ENCODE assay signal across 16 cellular contexts in genomic region chr10:72270607-72271281, GRCh38. TPM values are rescaled to one million over a fixed set of nuclear protein-coding genes. Genes with fewer than 3 reads are reported as not detected.
DNase-seq lines count a peak whose midpoint lies in the region; ATAC-seq, FAIRE-seq and TF ChIP-seq lines count a peak whose summit lies in the region.
"Had no signal": no experiment of that assay in that cellular context is flagged by ENCODE, and none has a peak within 500 bp of the region (broad histone marks: within the 10 kb centered on the region; RNA-seq: fewer than 3 reads in every experiment).

No MANE protein-coding gene starts in this region.

- H3K9me3 ChIP-seq in H9 (ENCODE audit: control insufficient read depth, low read depth, low read length) (no peaks in the 10 kb centered on the region), neural progenitor cell (ENCODE audit: low read depth) (no peaks in the 10 kb centered on the region)
- H3K9me3 ChIP-seq: thoracic aorta had no signal

- H3K27ac ChIP-seq in H9 (ENCODE audit: insufficient read length, low read depth, low read length) (no peak overlapping the region), neural progenitor cell (no peak overlapping the region)
- H3K27ac ChIP-seq: 22Rv1, KMS-11, thoracic aorta had no signal

- FAIRE-seq in bronchial epithelial cell (lab: Jason Lieb, UNC), result no peak
- FAIRE-seq: GM12878 had no signal

- H2BK15ac ChIP-seq in H9 (ENCODE audit: low read depth, low read length), result no peak overlapping the region

- no peak for ATAC-seq in HG03025 (IDR thresholded peaks at IDR 0.05; ENCODE audit: low FRiP score, unreplicated experiment)
- ATAC-seq in GM18511 (IDR thresholded peaks at IDR 0.05; ENCODE audit: unreplicated experiment), result no peak
- ATAC-seq: GM12878, sciatic nerve had no signal

- H2AFZ ChIP-seq in H9 (ENCODE audit: low read length) (no peak overlapping the region), neural progenitor cell (replicated peaks) (no peak overlapping the region)

- no peak overlapping the region for H2BK20ac ChIP-seq in H9 (ENCODE audit: low read depth, low read length, poor library complexity, severe bottlenecking)

- H4K20me1 ChIP-seq in H9 (ENCODE audit: control insufficient read depth, insufficient read depth, insufficient read length) (no peaks in the 10 kb centered on the region), neural progenitor cell (ENCODE audit: low read depth) (peaks cover 20% of the 10 kb centered on the region)

- H3K36me3 ChIP-seq in bronchial epithelial cell (ENCODE audit: control insufficient read depth, insufficient read depth, low read length) (peaks cover 18% of the 10 kb centered on the region), neural progenitor cell (peaks cover 5% of the 10 kb centered on the region)
- H3K36me3 ChIP-seq: thoracic aorta had no signal

- H3K9me3 Mint-ChIP-seq in T-helper 1 cell treated with Interleukin-12 subunit alpha and Interleukin-12 subunit beta and Interleukin-4 antibody, amounts not matched to agents 30 μg/mL and 1 μg/mL, for 36 hours, result no peaks in the 10 kb centered on the region
- H3K9me3 Mint-ChIP-seq in H9, result peaks cover 0 to 5% of the 10 kb centered on the region in 2 experiments; a peak in 1 of 5 replicates
- peaks cover 2% of the 10 kb centered on the region for H3K9me3 Mint-ChIP-seq in neural progenitor cell
- H3K9me3 Mint-ChIP-seq: T-helper 2 cell treated with Interferon-gamma antibody and Interleukin-4, amounts not matched to agents 5 μg/mL and 100 μg/mL, for 36 hours had no signal

- no peak overlapping the region for H3K4me3 ChIP-seq in bronchial epithelial cell (ENCODE audit: low read depth, low read length)
- no peak overlapping the region for H3K4me3 ChIP-seq in neural progenitor cell
- H3K4me3 ChIP-seq: GM12878, thoracic aorta had no signal

- peaks cover 65% of the 10 kb centered on the region for H3F3A ChIP-seq in neural progenitor cell (ENCODE audit: low read depth)

- DNase-seq in T-helper 1 cell (no peak), H9 (no peak), bronchial epithelial cell (ENCODE audit: low read depth) (peak; percentile 45), neural progenitor cell (ENCODE audit: low spot score) (no peak), foreskin melanocyte (no peak)
- DNase-seq: anterior cingulate cortex, NCI-H2081 treated with DMSO at 0.1 percent for 48 hours had no signal

- no peak overlapping the region for H3T11ph ChIP-seq in H9 (ENCODE audit: low read length)

- H3K36me3 Mint-ChIP-seq in T-helper 1 cell treated with Interleukin-12 subunit alpha and Interleukin-12 subunit beta and Interleukin-4 antibody, amounts not matched to agents 30 μg/mL and 1 μg/mL, for 36 hours (ENCODE audit: low read depth), result peaks cover 17% of the 10 kb centered on the region
- H3K36me3 Mint-ChIP-seq in H9 (ENCODE audit: insufficient read depth in 1 of 3, low read depth in 3 of 3) (peaks cover 10 to 18% (median 13%) of the 10 kb centered on the region in 3 experiments), neural progenitor cell (peaks cover 10% of the 10 kb centered on the region)

- H3K4me1 ChIP-seq in H9 (ENCODE audit: insufficient read depth, low read length) (peaks cover 6% of the 10 kb centered on the region; the same call in 1 of the 2 replicates), neural progenitor cell (peaks cover 28% of the 10 kb centered on the region)

- H3K56ac ChIP-seq in H9 (ENCODE audit: insufficient read length, low read depth, low read length), result no peak overlapping the region

- H3K27me3 Mint-ChIP-seq in T-helper 1 cell treated with Interleukin-12 subunit alpha and Interleukin-12 subunit beta and Interleukin-4 antibody, amounts not matched to agents 30 μg/mL and 1 μg/mL, for 36 hours (ENCODE audit: low read depth), result no peaks in the 10 kb centered on the region
- peaks cover 4% of the 10 kb centered on the region for H3K27me3 Mint-ChIP-seq in H9 (ENCODE audit: low read depth)
- peaks cover 13% of the 10 kb centered on the region for H3K27me3 Mint-ChIP-seq in neural progenitor cell (ENCODE audit: insufficient read depth, low read depth)

- no peak overlapping the region for H3K23ac ChIP-seq in H9 (ENCODE audit: insufficient read length, low read depth, low read length)

- no peak overlapping the region for H4K8ac ChIP-seq in H9 (replicated peaks; ENCODE audit: insufficient read length, low read depth, low read length)

- H2BK12ac ChIP-seq in H9 (ENCODE audit: insufficient read length, low read depth, low read length), result no peak overlapping the region

- H2BK120ac ChIP-seq in H9 (ENCODE audit: low read depth, low read length, poor library complexity, severe bottlenecking), result no peak overlapping the region

- TF ChIP-seq CTCF in H9 (conservative IDR thresholded peaks at IDR 0.05), result no peak
- TF ChIP-seq CTCF in bronchial epithelial cell (IDR thresholded peaks at IDR 0.05; ENCODE audit: insufficient read depth, low read length, severe bottlenecking), result no peak
- no peak for TF ChIP-seq CTCF in neural progenitor cell (IDR thresholded peaks at IDR 0.05)

- no peak overlapping the region for H4K91ac ChIP-seq in H9 (ENCODE audit: insufficient read length, low read depth, low read length)

- peaks cover 33% of the 10 kb centered on the region for H3K4me1 Mint-ChIP-seq in T-helper 1 cell treated with Interleukin-12 subunit alpha and Interleukin-12 subunit beta and Interleukin-4 antibody, amounts not matched to agents 30 μg/mL and 1 μg/mL, for 36 hours (ENCODE audit: low read depth)
- H3K4me1 Mint-ChIP-seq in H9 (peaks cover 42 to 44% of the 10 kb centered on the region in 2 experiments), neural progenitor cell (peaks cover 44% of the 10 kb centered on the region)

- H3K27me3 ChIP-seq in H9 (ENCODE audit: insufficient read depth, low read length) (no peaks in the 10 kb centered on the region), bronchial epithelial cell (ENCODE audit: control insufficient read depth, insufficient read depth, low read length) (no peaks in the 10 kb centered on the region), neural progenitor cell (no peaks in the 10 kb centered on the region)

- H2BK5ac ChIP-seq in H9 (ENCODE audit: insufficient read length, low read length), result no peak overlapping the region

- H3K23me2 ChIP-seq in H9 (ENCODE audit: insufficient read length, low read depth, low read length, poor library complexity, severe bottlenecking), result peaks cover 25% of the 10 kb centered on the region

- H4K5ac ChIP-seq in H9 (ENCODE audit: insufficient read length, low read depth, low read length), result no peak overlapping the region

- H3K27ac Mint-ChIP-seq in T-helper 1 cell treated with Interleukin-12 subunit alpha and Interleukin-12 subunit beta and Interleukin-4 antibody, amounts not matched to agents 30 μg/mL and 1 μg/mL, for 36 hours, result peak overlapping the region; percentile 33
- H3K27ac Mint-ChIP-seq in H9 (peak overlapping the region in 2 of 3 experiments; percentile 67 to 87; a peak in 4 of 7 replicates), neural progenitor cell (peak overlapping the region; percentile 80)
- H3K27ac Mint-ChIP-seq: T-helper 2 cell treated with Interferon-gamma antibody and Interleukin-4, amounts not matched to agents 5 μg/mL and 100 μg/mL, for 36 hours had no signal

- no peak overlapping the region for H3K4ac ChIP-seq in H9 (ENCODE audit: low read depth, low read length)

- H3K79me1 ChIP-seq in H9 (ENCODE audit: insufficient read depth, low read depth, low read length, poor library complexity, severe bottlenecking), result no peaks in the 10 kb centered on the region

- no peak overlapping the region for H3K4me3 Mint-ChIP-seq in T-helper 1 cell treated with Interleukin-12 subunit alpha and Interleukin-12 subunit beta and Interleukin-4 antibody, amounts not matched to agents 30 μg/mL and 1 μg/mL, for 36 hours
- no peak overlapping the region for H3K4me3 Mint-ChIP-seq in H9
- H3K4me3 Mint-ChIP-seq in neural progenitor cell, result peak overlapping the region; percentile 62

- H2AK5ac ChIP-seq in H9 (ENCODE audit: insufficient read length, low read length), result no peak overlapping the region

- H3K4me2 ChIP-seq in H9 (ENCODE audit: insufficient read depth, insufficient read length, low read length), result no peak overlapping the region
- H3K4me2 ChIP-seq in neural progenitor cell, result no peak overlapping the region
- H3K4me2 ChIP-seq: KMS-11 had no signal

- H3K79me2 ChIP-seq in H9 (ENCODE audit: insufficient read depth, low read length) (no peaks in the 10 kb centered on the region; the same call in 1 of the 2 replicates), neural progenitor cell (ENCODE audit: low read depth) (peaks cover 21% of the 10 kb centered on the region)

- no peak overlapping the region for H3K18ac ChIP-seq in H9 (ENCODE audit: insufficient read length, low read depth, low read length)

- H3K14ac ChIP-seq in H9 (ENCODE audit: insufficient read depth, low read length), result no peak overlapping the region

- WGBS in H9 (ENCODE audit: extremely low coverage, insufficient read length, low lambda C conversion rate), result no CpG with 5 or more reads among the region's 5 CpGs

- H3K9ac ChIP-seq in H9 (ENCODE audit: extremely low read depth, insufficient read length, low read length) (no peak overlapping the region), neural progenitor cell (no peak overlapping the region)
- H3K9ac ChIP-seq: KMS-11 had no signal

RNA-seq across cellular contexts. Expression of gene DDIT4, which starts 3.0 kb away (rescaled TPM):
- 82.9 and 84.0 TPM in 2 replicates for total RNA-seq in H9 (2021)
- total RNA-seq in bronchial epithelial cell, result 2,437 and 2,447 TPM in 2 replicates
- total RNA-seq in neural progenitor cell (ENCODE audit: low replicate concordance), result 257 and 436 TPM in 2 replicates

RNA-seq across cellular contexts. Expression of gene ASCC1, which starts 54.7 kb away (rescaled TPM):
- total RNA-seq in H9 (2021) (36.9 and 41.2 TPM in 2 replicates), bronchial epithelial cell (22.4 and 23.3 TPM in 2 replicates), neural progenitor cell (ENCODE audit: low replicate concordance) (41.8 and 49.5 TPM in 2 replicates)

RNA-seq across cellular contexts. Expression of gene ANAPC16, which starts 54.9 kb away (rescaled TPM):
- 66.6 and 73.8 TPM in 2 replicates for total RNA-seq in H9 (2021)
- total RNA-seq in bronchial epithelial cell, result 138 and 166 TPM in 2 replicates
- total RNA-seq in neural progenitor cell (ENCODE audit: low replicate concordance), result 130 and 217 TPM in 2 replicates
